Comparison of ENCODE assay signal across 23 cellular contexts in genomic region chr15:67544475-67544874, GRCh38. TPM values are rescaled to one million over a fixed set of nuclear protein-coding genes. Genes with fewer than 3 reads are reported as not detected.
A peak's percentile ranks its signal among the peaks of the same experiment; 100 is the strongest.
DNase-seq lines count a peak whose midpoint lies in the region; ATAC-seq and TF ChIP-seq lines count a peak whose summit lies in the region.
"Had no signal": no experiment of that assay in that cellular context is flagged by ENCODE, and none has a peak within 500 bp of the region (broad histone marks: within the 10 kb centered on the region; RNA-seq: fewer than 3 reads in every experiment).

No MANE protein-coding gene starts in this region.

- no peak for TF ChIP-seq CTCF in nephron progenitor cell (IDR thresholded peaks at IDR 0.05)

- peaks cover 25% of the 10 kb centered on the region for H3K4me1 ChIP-seq in CD4-positive, CD25-positive, alpha-beta regulatory T cell (ENCODE audit: control insufficient read depth, insufficient read depth, low read length, poor library complexity, severe bottlenecking)

- CTCF ChIA-PET in activated CD4-positive, alpha-beta memory T cell treated with anti-CD3 and anti-CD28 coated beads for 36 hours (lab: Charles Lee), result no interaction called here
- CTCF ChIA-PET in activated CD4-positive, alpha-beta memory T cell treated with anti-CD3 and anti-CD28 coated beads, Interleukin-2, amount 10 ng/mL, durations not matched to agents 7 days and 5 days (lab: Charles Lee), result no interaction called here

- peak overlapping the region; percentile 65 for H3K4me3 ChIP-seq in CD4-positive, CD25-positive, alpha-beta regulatory T cell (ENCODE audit: low read depth, low read length)
- H3K4me3 ChIP-seq: A549 had no signal

- no peaks in the 10 kb centered on the region for H3K9me3 ChIP-seq in CD4-positive, CD25-positive, alpha-beta regulatory T cell (ENCODE audit: control insufficient read depth in 2 of 2, low read length in 2 of 2)
- H3K9me3 ChIP-seq: A549, esophagus muscularis mucosa, suprapubic skin had no signal

- intact Hi-C loops in activated CD4-positive, alpha-beta memory T cell treated with anti-CD3 and anti-CD28 coated beads for 36 hours (cut with micrococcal nuclease), result loop anchor here (5.0 kb wide), 1 partner anchor 298 kb away; the partner anchor contains the start of gene RNU6-1

- H3K27me3 Mint-ChIP-seq in activated CD4-positive, alpha-beta memory T cell treated with anti-CD3 and anti-CD28 coated beads for 36 hours, result no peaks in the 10 kb centered on the region
- H3K27me3 Mint-ChIP-seq in activated CD4-positive, alpha-beta memory T cell treated with anti-CD3 and anti-CD28 coated beads, Interleukin-2, amount 10 ng/mL, durations not matched to agents 7 days and 5 days, result no peaks in the 10 kb centered on the region
- H3K27me3 Mint-ChIP-seq in CD4-positive, CD25-positive, alpha-beta regulatory T cell, result no peaks in the 10 kb centered on the region
- no peaks in the 10 kb centered on the region for H3K27me3 Mint-ChIP-seq in activated naive CD8-positive, alpha-beta T cell
- H3K27me3 Mint-ChIP-seq in nephron progenitor cell (ENCODE audit: low read depth, poor library complexity), result no peaks in the 10 kb centered on the region
- H3K27me3 Mint-ChIP-seq: activated B cell treated with CpG ODN at 0.5 μM for 24 hours; central memory CD8-positive, alpha-beta T cell had no signal

- no peaks in the 10 kb centered on the region for H3K36me3 Mint-ChIP-seq in activated CD4-positive, alpha-beta memory T cell treated with anti-CD3 and anti-CD28 coated beads for 36 hours
- peaks cover 26% of the 10 kb centered on the region for H3K36me3 Mint-ChIP-seq in activated CD4-positive, alpha-beta memory T cell treated with anti-CD3 and anti-CD28 coated beads, Interleukin-2, amount 10 ng/mL, durations not matched to agents 7 days and 5 days (ENCODE audit: low read depth)
- H3K36me3 Mint-ChIP-seq in CD4-positive, CD25-positive, alpha-beta regulatory T cell, result peaks cover 17% of the 10 kb centered on the region
- no peaks in the 10 kb centered on the region for H3K36me3 Mint-ChIP-seq in activated naive CD8-positive, alpha-beta T cell
- H3K36me3 Mint-ChIP-seq in nephron progenitor cell (ENCODE audit: low read depth), result peaks cover 40% of the 10 kb centered on the region

- H3K27ac Mint-ChIP-seq in activated CD4-positive, alpha-beta memory T cell treated with anti-CD3 and anti-CD28 coated beads for 36 hours, result no peak overlapping the region
- H3K27ac Mint-ChIP-seq in activated CD4-positive, alpha-beta memory T cell treated with anti-CD3 and anti-CD28 coated beads, Interleukin-2, amount 10 ng/mL, durations not matched to agents 7 days and 5 days, result no peak overlapping the region
- H3K27ac Mint-ChIP-seq in CD4-positive, CD25-positive, alpha-beta regulatory T cell, result peak overlapping the region in 2 of 3 donors; percentile 90 to 96
- peak overlapping the region; percentile 86 for H3K27ac Mint-ChIP-seq in activated naive CD8-positive, alpha-beta T cell
- no peak overlapping the region for H3K27ac Mint-ChIP-seq in nephron progenitor cell

- DNase-seq in activated CD4-positive, alpha-beta memory T cell treated with anti-CD3 and anti-CD28 coated beads for 36 hours, result no peak
- DNase-seq in activated CD4-positive, alpha-beta memory T cell treated with anti-CD3 and anti-CD28 coated beads, Interleukin-2, amount 10 ng/mL, durations not matched to agents 7 days and 5 days, result no peak
- DNase-seq in CD4-positive, CD25-positive, alpha-beta regulatory T cell, result no peak
- DNase-seq in nephron progenitor cell, result no peak
- DNase-seq in glomerular visceral epithelial cell (ENCODE audit: extremely low spot score), result no peak
- DNase-seq: activated B cell treated with CpG ODN at 0.5 μM for 24 hours; activated effector memory CD4-positive, alpha-beta T cell treated with anti-CD3 and anti-CD28 coated beads, Interleukin-2, amount 50 U/mL, for 16 hours; C1 segment of cervical spinal cord; kidney glomerular epithelial cell; midbrain; NCI-H1417 treated with DMSO at 0.1 percent for 48 hours; NCI-H524; nucleus accumbens; retina; T1000 had no signal

- no peak for ATAC-seq in CD4-positive, CD25-positive, alpha-beta regulatory T cell (ENCODE audit: low read depth in 2 of 2)
- ATAC-seq in HG03280 (IDR thresholded peaks at IDR 0.05; ENCODE audit: unreplicated experiment) (no peak), HG03097 (IDR thresholded peaks at IDR 0.05; ENCODE audit: low FRiP score, unreplicated experiment) (no peak)
- ATAC-seq: A549, HCT116 had no signal

- peaks cover 12% of the 10 kb centered on the region for H3K36me3 ChIP-seq in CD4-positive, CD25-positive, alpha-beta regulatory T cell (ENCODE audit: control insufficient read depth, insufficient read depth, low read length)

- no peaks in the 10 kb centered on the region for H3K9me3 Mint-ChIP-seq in activated CD4-positive, alpha-beta memory T cell treated with anti-CD3 and anti-CD28 coated beads for 36 hours
- H3K9me3 Mint-ChIP-seq in activated CD4-positive, alpha-beta memory T cell treated with anti-CD3 and anti-CD28 coated beads, Interleukin-2, amount 10 ng/mL, durations not matched to agents 7 days and 5 days, result no peaks in the 10 kb centered on the region
- H3K9me3 Mint-ChIP-seq in CD4-positive, CD25-positive, alpha-beta regulatory T cell, result peaks cover 0 to 2% (median 0%) of the 10 kb centered on the region in 7 donors
- H3K9me3 Mint-ChIP-seq in activated naive CD8-positive, alpha-beta T cell (ENCODE audit: low read depth), result no peaks in the 10 kb centered on the region
- peaks cover 19% of the 10 kb centered on the region for H3K9me3 Mint-ChIP-seq in nephron progenitor cell
- H3K9me3 Mint-ChIP-seq: activated B cell treated with CpG ODN at 0.5 μM for 24 hours; central memory CD8-positive, alpha-beta T cell had no signal

- peak overlapping the region; percentile 93 for H3K4me3 Mint-ChIP-seq in activated CD4-positive, alpha-beta memory T cell treated with anti-CD3 and anti-CD28 coated beads for 36 hours
- no peak overlapping the region for H3K4me3 Mint-ChIP-seq in activated CD4-positive, alpha-beta memory T cell treated with anti-CD3 and anti-CD28 coated beads, Interleukin-2, amount 10 ng/mL, durations not matched to agents 7 days and 5 days
- peak overlapping the region; percentile 75 to 99 (median 96) for H3K4me3 Mint-ChIP-seq in CD4-positive, CD25-positive, alpha-beta regulatory T cell
- H3K4me3 Mint-ChIP-seq in activated naive CD8-positive, alpha-beta T cell, result peak overlapping the region; percentile 94
- H3K4me3 Mint-ChIP-seq in nephron progenitor cell, result peak overlapping the region; percentile 58

- peaks cover 44% of the 10 kb centered on the region for H3K4me1 Mint-ChIP-seq in activated CD4-positive, alpha-beta memory T cell treated with anti-CD3 and anti-CD28 coated beads for 36 hours (ENCODE audit: low read depth)
- H3K4me1 Mint-ChIP-seq in activated CD4-positive, alpha-beta memory T cell treated with anti-CD3 and anti-CD28 coated beads, Interleukin-2, amount 10 ng/mL, durations not matched to agents 7 days and 5 days, result peaks cover 39% of the 10 kb centered on the region
- peaks cover 15 to 78% (median 44%) of the 10 kb centered on the region in 4 donors for H3K4me1 Mint-ChIP-seq in CD4-positive, CD25-positive, alpha-beta regulatory T cell
- peaks cover 55% of the 10 kb centered on the region for H3K4me1 Mint-ChIP-seq in activated naive CD8-positive, alpha-beta T cell (ENCODE audit: low read depth)
- peaks cover 72% of the 10 kb centered on the region for H3K4me1 Mint-ChIP-seq in nephron progenitor cell

- H3K27ac ChIP-seq in CD4-positive, CD25-positive, alpha-beta regulatory T cell (ENCODE audit: insufficient read depth, low read length, poor library complexity, severe bottlenecking), result no peak overlapping the region
- H3K27ac ChIP-seq: A549, suprapubic skin had no signal

- no peaks in the 10 kb centered on the region for H3K27me3 ChIP-seq in CD4-positive, CD25-positive, alpha-beta regulatory T cell (ENCODE audit: control insufficient read depth, insufficient read depth, low read length)
- H3K27me3 ChIP-seq: esophagus muscularis mucosa, suprapubic skin had no signal

- POLR2A ChIA-PET in activated CD4-positive, alpha-beta memory T cell treated with anti-CD3 and anti-CD28 coated beads for 36 hours (lab: Charles Lee), result interaction anchor here (2.9 kb wide), 1 partner anchor 23 kb away, joined by 20 read pairs; the partner anchor contains the start of gene C15orf61
- POLR2A ChIA-PET in activated CD4-positive, alpha-beta memory T cell treated with anti-CD3 and anti-CD28 coated beads, Interleukin-2, amount 10 ng/mL, durations not matched to agents 7 days and 5 days (lab: Charles Lee), result interaction anchor here (1.2 kb wide), 1 partner anchor 16 kb away, joined by 3 read pairs; no protein-coding TSS in a partner anchor

RNA-seq across cellular contexts. Expression of gene MAP2K5, which starts 2.0 kb away (rescaled TPM):
- total RNA-seq in activated CD4-positive, alpha-beta memory T cell treated with anti-CD3 and anti-CD28 coated beads for 36 hours, result 10 to 100 TPM; 16.5 to 17.4 TPM
- total RNA-seq in activated CD4-positive, alpha-beta memory T cell treated with anti-CD3 and anti-CD28 coated beads, Interleukin-2, amount 10 ng/mL, durations not matched to agents 7 days and 5 days, result 10 to 100 TPM; 16.9 to 17.4 TPM
- total RNA-seq in CD4-positive, CD25-positive, alpha-beta regulatory T cell, result 30.8 TPM
- 10 to 100 TPM; 14.5 to 20.9 (median 17.0) TPM for polyA plus RNA-seq in CD4-positive, CD25-positive, alpha-beta regulatory T cell

RNA-seq across cellular contexts. Expression of gene C15orf61, which starts 23.5 kb away (rescaled TPM):
- 1 to 10 TPM; 4.1 to 4.3 TPM for total RNA-seq in activated CD4-positive, alpha-beta memory T cell treated with anti-CD3 and anti-CD28 coated beads for 36 hours
- 1 to 10 TPM; 5.2 to 5.3 TPM for total RNA-seq in activated CD4-positive, alpha-beta memory T cell treated with anti-CD3 and anti-CD28 coated beads, Interleukin-2, amount 10 ng/mL, durations not matched to agents 7 days and 5 days
- 10.8 TPM for total RNA-seq in CD4-positive, CD25-positive, alpha-beta regulatory T cell
- polyA plus RNA-seq in CD4-positive, CD25-positive, alpha-beta regulatory T cell, result 10 to 100 TPM in 1 of 4 donors, 1 to 10 TPM in 3; 8.6 to 13.9 (median 9.3) TPM

Comparison
In these comparisons a context has a peak if more than half of its experiments do, and no peak if none do; other contexts are left out.
1. H3K27ac Mint-ChIP-seq: peak in CD4-positive, CD25-positive, alpha-beta regulatory T cell (2 of 3) and activated naive CD8-positive, alpha-beta T cell (single experiment); none in activated CD4-positive, alpha-beta memory T cell treated with anti-CD3 and anti-CD28 coated beads for 36 hours (single experiment), activated CD4-positive, alpha-beta memory T cell treated with anti-CD3 and anti-CD28 coated beads, Interleukin-2, amount 10 ng/mL, durations not matched to agents 7 days and 5 days (single experiment) and nephron progenitor cell (single experiment).